14 cellular contexts compared by ENCODE assay signal in the genomic region with DNA sequence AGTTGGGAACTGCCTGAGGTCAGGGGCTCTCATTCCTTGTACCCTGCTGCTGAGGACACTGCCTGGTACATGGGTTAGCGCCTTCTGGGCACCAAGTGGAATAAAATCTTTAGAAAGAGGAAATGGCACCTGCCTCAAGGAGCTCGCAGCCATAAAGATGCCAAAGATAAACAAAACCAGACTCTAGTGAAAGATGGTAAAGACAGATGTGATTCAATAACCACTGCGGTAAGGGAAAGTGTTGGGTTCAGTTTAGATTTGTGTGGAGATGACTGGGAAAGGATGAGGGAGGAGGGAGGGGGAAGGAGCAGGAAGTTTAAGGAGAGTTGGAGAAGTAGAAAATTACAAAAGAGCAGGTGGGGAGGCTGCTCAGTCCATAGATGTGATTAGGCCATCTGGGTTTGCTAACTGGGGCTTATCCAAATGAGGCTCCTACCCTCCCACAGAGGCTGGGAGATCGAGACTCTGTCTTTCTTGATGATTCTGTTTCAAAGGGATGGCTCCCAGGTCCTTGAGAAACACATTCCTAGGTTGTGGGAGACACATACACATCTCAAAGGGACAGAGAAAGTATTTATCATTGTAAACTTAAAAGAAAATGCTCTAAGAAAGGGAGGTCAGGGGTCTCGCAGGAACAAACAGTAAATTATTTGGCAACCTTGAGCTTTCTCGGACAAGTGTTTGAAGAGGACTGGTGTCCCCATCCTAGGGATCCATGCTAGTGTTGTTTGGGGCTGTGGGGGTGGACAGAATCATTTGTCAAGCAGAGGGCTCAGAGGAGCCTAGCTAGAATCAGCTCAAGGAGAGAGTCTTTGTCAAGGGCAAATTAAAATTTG.
A peak's percentile ranks its signal among the peaks of the same experiment; 100 is the strongest.
DNase-seq lines count a peak whose midpoint lies in the region; ATAC-seq and TF ChIP-seq lines count a peak whose summit lies in the region.
"Had no signal": no experiment of that assay in that cellular context is flagged by ENCODE, and none has a peak within 500 bp of the region (broad histone marks: within the 10 kb centered on the region; RNA-seq: fewer than 3 reads in every experiment).

No MANE protein-coding gene starts in this region.

- no peaks in the 10 kb centered on the region for H4K20me1 ChIP-seq in MM.1S (ENCODE audit: insufficient read depth, low read length)

- no peak overlapping the region for H3K4me3 Mint-ChIP-seq in activated naive CD8-positive, alpha-beta T cell treated with anti-CD3 and anti-CD28 coated beads, Interleukin-2, amount 50 U/mL, for 24 hours
- H3K4me3 Mint-ChIP-seq in activated naive CD8-positive, alpha-beta T cell treated with anti-CD3 and anti-CD28 coated beads for 36 hours, result no peak overlapping the region
- H3K4me3 Mint-ChIP-seq in effector memory CD8-positive, alpha-beta T cell, result no peak overlapping the region

- H3K4me1 Mint-ChIP-seq in activated naive CD8-positive, alpha-beta T cell treated with anti-CD3 and anti-CD28 coated beads, Interleukin-2, amount 50 U/mL, for 24 hours, result peaks cover 16% of the 10 kb centered on the region
- H3K4me1 Mint-ChIP-seq in activated naive CD8-positive, alpha-beta T cell treated with anti-CD3 and anti-CD28 coated beads for 36 hours, result peaks cover 2% of the 10 kb centered on the region
- H3K4me1 Mint-ChIP-seq in effector memory CD8-positive, alpha-beta T cell (ENCODE audit: low read depth in 2 of 2), result peaks cover 1 to 6% of the 10 kb centered on the region in 2 donors

- H3K79me2 ChIP-seq in MM.1S (ENCODE audit: low read length), result no peaks in the 10 kb centered on the region

- peak; percentile 24 for ATAC-seq in activated naive CD8-positive, alpha-beta T cell treated with anti-CD3 and anti-CD28 coated beads, Interleukin-2, amount 50 U/mL, for 24 hours
- ATAC-seq in effector memory CD8-positive, alpha-beta T cell (replicated peaks), result no peak
- ATAC-seq in GM21367 (IDR thresholded peaks at IDR 0.05; ENCODE audit: unreplicated experiment) (no peak), aorta (ENCODE audit: low FRiP score) (no peak)
- ATAC-seq: heart left ventricle had no signal

- no peak for TF ChIP-seq CTCF in MM.1S (IDR thresholded peaks at IDR 0.05; ENCODE audit: low read length)

- H3F3A ChIP-seq in MM.1S (ENCODE audit: insufficient read depth, low read length), result peaks cover 22% of the 10 kb centered on the region

- intact Hi-C loops in aorta (cut with DNase I), result no loop called here

- H3K36me3 ChIP-seq in MM.1S (replicated peaks; ENCODE audit: insufficient read depth, low read length) (no peaks in the 10 kb centered on the region), thymus (ENCODE audit: control insufficient read depth, insufficient read depth) (peaks cover 24% of the 10 kb centered on the region), aorta (ENCODE audit: control insufficient read depth in 1 of 2, insufficient read depth in 2 of 2, low read length in 1 of 2) (peaks cover 0 to 8% of the 10 kb centered on the region in 2 donors)
- H3K36me3 ChIP-seq: HAP-1 had no signal

- no peaks in the 10 kb centered on the region for H3K9me3 Mint-ChIP-seq in activated naive CD8-positive, alpha-beta T cell treated with anti-CD3 and anti-CD28 coated beads, Interleukin-2, amount 50 U/mL, for 24 hours
- H3K9me3 Mint-ChIP-seq in activated naive CD8-positive, alpha-beta T cell treated with anti-CD3 and anti-CD28 coated beads for 36 hours, result no peaks in the 10 kb centered on the region
- H3K9me3 Mint-ChIP-seq in effector memory CD8-positive, alpha-beta T cell, result no peaks in the 10 kb centered on the region

- peak overlapping the region; percentile 17; the same call in 1 of the 2 replicates for H2AFZ ChIP-seq in MM.1S (ENCODE audit: low read length)

- no peaks in the 10 kb centered on the region for H3K27me3 Mint-ChIP-seq in activated naive CD8-positive, alpha-beta T cell treated with anti-CD3 and anti-CD28 coated beads, Interleukin-2, amount 50 U/mL, for 24 hours
- H3K27me3 Mint-ChIP-seq in activated naive CD8-positive, alpha-beta T cell treated with anti-CD3 and anti-CD28 coated beads for 36 hours, result no peaks in the 10 kb centered on the region
- no peaks in the 10 kb centered on the region for H3K27me3 Mint-ChIP-seq in effector memory CD8-positive, alpha-beta T cell

- peak overlapping the region; percentile 52; the same call in 1 of the 2 replicates for H3K4me2 ChIP-seq in MM.1S (ENCODE audit: low read depth, low read length)

- H3K9me2 ChIP-seq in MM.1S (replicated peaks; ENCODE audit: insufficient read depth, low read length), result no peaks in the 10 kb centered on the region

- H3K27ac ChIP-seq in MM.1S (ENCODE audit: low read length) (peak overlapping the region; percentile 59; the same call in 1 of the 2 replicates), thymus (ENCODE audit: low read depth) (peak overlapping the region; percentile 27), aorta (ENCODE audit: low read depth in 1 of 2, low read length in 2 of 2) (no peak overlapping the region)
- H3K27ac ChIP-seq: heart left ventricle, thoracic aorta had no signal

- H3K36me3 Mint-ChIP-seq in activated naive CD8-positive, alpha-beta T cell treated with anti-CD3 and anti-CD28 coated beads, Interleukin-2, amount 50 U/mL, for 24 hours (ENCODE audit: low read depth), result peaks cover 18% of the 10 kb centered on the region
- peaks cover 15% of the 10 kb centered on the region for H3K36me3 Mint-ChIP-seq in activated naive CD8-positive, alpha-beta T cell treated with anti-CD3 and anti-CD28 coated beads for 36 hours
- H3K36me3 Mint-ChIP-seq in effector memory CD8-positive, alpha-beta T cell (ENCODE audit: insufficient read depth), result peaks cover 44% of the 10 kb centered on the region

- 35% methylated on average over 6 of the region's 6 CpGs for WGBS in thymus
- 65 to 72% methylated on average over 6 of the region's 6 CpGs for WGBS in aorta, 2 donors

- H3K27me3 ChIP-seq in MM.1S (replicated peaks; ENCODE audit: insufficient read depth, low read length) (no peaks in the 10 kb centered on the region), thymus (ENCODE audit: control insufficient read depth, insufficient read depth) (no peaks in the 10 kb centered on the region), aorta (ENCODE audit: control insufficient read depth in 1 of 2, insufficient read depth in 2 of 2, low read length in 1 of 2) (no peaks in the 10 kb centered on the region)
- H3K27me3 ChIP-seq: heart left ventricle had no signal

- DNase-seq in activated naive CD8-positive, alpha-beta T cell treated with anti-CD3 and anti-CD28 coated beads, Interleukin-2, amount 50 U/mL, for 24 hours, result no peak
- DNase-seq in activated naive CD8-positive, alpha-beta T cell treated with anti-CD3 and anti-CD28 coated beads for 36 hours, result no peak
- no peak for DNase-seq in MM.1S
- no peak for DNase-seq in effector memory CD8-positive, alpha-beta T cell
- no peak for DNase-seq in NCI-H146 treated with DMSO at 0.1 percent for 48 hours (lab: John Stamatoyannopoulos, UW; ENCODE audit: unreplicated experiment)
- DNase-seq in aorta, result no peak
- DNase-seq: heart left ventricle, NCI-H1092, retina had no signal

- peaks cover 21% of the 10 kb centered on the region for H3K4me1 ChIP-seq in MM.1S (ENCODE audit: low read length)
- H3K4me1 ChIP-seq in thymus (ENCODE audit: control insufficient read depth, insufficient read depth, low read length), result peaks cover 18% of the 10 kb centered on the region
- H3K4me1 ChIP-seq in aorta (ENCODE audit: control insufficient read depth in 1 of 2, insufficient read depth in 2 of 2, low read length in 2 of 2), result no peaks in the 10 kb centered on the region
- H3K4me1 ChIP-seq: HAP-1, heart left ventricle had no signal

- H3K27ac Mint-ChIP-seq in activated naive CD8-positive, alpha-beta T cell treated with anti-CD3 and anti-CD28 coated beads, Interleukin-2, amount 50 U/mL, for 24 hours, result peak overlapping the region; percentile 32
- no peak overlapping the region for H3K27ac Mint-ChIP-seq in activated naive CD8-positive, alpha-beta T cell treated with anti-CD3 and anti-CD28 coated beads for 36 hours
- H3K27ac Mint-ChIP-seq in effector memory CD8-positive, alpha-beta T cell, result peak overlapping the region; percentile 7 to 20

- 0 out of 2 replicates have a peak overlapping the region, but pooled peaks have one; percentile 0 for H3K4me3 ChIP-seq in MM.1S (ENCODE audit: low read length)
- no peak overlapping the region for H3K4me3 ChIP-seq in thymus (ENCODE audit: low read length)
- H3K4me3 ChIP-seq in aorta (ENCODE audit: low read length in 2 of 2), result no peak overlapping the region
- H3K4me3 ChIP-seq: HAP-1, heart left ventricle, lung, thoracic aorta had no signal

- H3K9ac ChIP-seq in MM.1S (ENCODE audit: low read length), result no peak overlapping the region

- H3K9me3 ChIP-seq in MM.1S (replicated peaks; ENCODE audit: insufficient read depth, low read length) (no peaks in the 10 kb centered on the region), thymus (ENCODE audit: control insufficient read depth) (no peaks in the 10 kb centered on the region), aorta (ENCODE audit: control insufficient read depth, low read length) (no peaks in the 10 kb centered on the region)
- H3K9me3 ChIP-seq: HAP-1, heart left ventricle, thoracic aorta had no signal

Comparison
In these comparisons a context has a peak if more than half of its experiments do, and no peak if none do; other contexts are left out.
1. H3K27ac ChIP-seq: peak in MM.1S (single experiment) and thymus (single experiment); none in aorta (0 of 2).